In the genomic region with DNA sequence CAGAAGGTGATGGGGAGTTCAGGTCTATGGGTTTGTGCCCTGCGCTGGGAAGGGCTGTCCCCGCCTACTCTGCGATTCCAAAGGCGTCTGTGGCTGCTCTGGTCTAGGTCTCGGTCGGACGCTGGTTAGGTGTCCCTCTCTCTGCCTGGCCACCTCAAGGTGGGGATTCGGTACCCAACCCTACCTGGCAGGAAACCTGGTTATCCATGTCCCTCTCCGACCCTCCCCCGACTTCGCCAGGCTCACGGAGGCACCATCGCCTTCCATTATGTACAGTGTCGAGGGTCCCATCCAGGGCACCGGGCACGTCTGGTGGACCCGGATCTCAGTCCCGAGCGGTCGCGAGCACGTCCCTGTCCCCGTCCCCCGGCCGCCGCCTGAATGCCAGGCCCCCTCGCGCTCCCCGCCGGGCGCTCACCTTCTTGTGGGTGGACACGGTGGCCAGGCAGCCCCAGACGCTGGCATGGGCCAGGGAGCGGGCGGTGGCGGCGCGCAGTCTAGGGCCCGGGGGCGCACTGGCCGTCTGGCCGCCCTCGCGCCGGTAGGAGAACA, we compare ENCODE assay signal across 9 cellular contexts. TPM values are rescaled to one million over a fixed set of nuclear protein-coding genes. Genes with fewer than 3 reads are reported as not detected.
A peak's percentile ranks its signal among the peaks of the same experiment; 100 is the strongest.
DNase-seq lines count a peak whose midpoint lies in the region; ATAC-seq and TF ChIP-seq lines count a peak whose summit lies in the region.
"Had no signal": no experiment of that assay in that cellular context is flagged by ENCODE, and none has a peak within 500 bp of the region (broad histone marks: within the 10 kb centered on the region; RNA-seq: fewer than 3 reads in every experiment).

No MANE protein-coding gene starts in this region.

- peaks cover 5 to 14% (median 11%) of the 10 kb centered on the region in 4 donors for H3K4me1 ChIP-seq in transverse colon

- in situ Hi-C loops in transverse colon (cut with MboI; ENCODE audit: low pct_ligation_motif_present in 1 of 4, low pct_unique_long_range_greater_than_20kb in 1 of 4, low sequenced_read_pairs in 3 of 4): no loop called here

- no peak overlapping the region for H3K27ac Mint-ChIP-seq in activated T-cell treated with anti-CD3 and anti-CD28 coated beads, Interleukin-2, amount 50 U/mL, for 72 hours
- no peak overlapping the region for H3K27ac Mint-ChIP-seq in dendritic cell treated with granulocyte-macrophage colony-stimulating factor and Interleukin-4, amounts not matched to agents 40 ng/mL and 50 ng/mL, for 4 days

- H3K9me3 Mint-ChIP-seq in activated T-cell treated with anti-CD3 and anti-CD28 coated beads, Interleukin-2, amount 50 U/mL, for 72 hours: no peaks in the 10 kb centered on the region
- H3K9me3 Mint-ChIP-seq in dendritic cell treated with granulocyte-macrophage colony-stimulating factor and Interleukin-4, amounts not matched to agents 40 ng/mL and 50 ng/mL, for 4 days: no peaks in the 10 kb centered on the region

- no peak for DNase-seq in activated T-cell treated with anti-CD3 and anti-CD28 coated beads, Interleukin-2, amount 50 U/mL, for 72 hours
- no peak for DNase-seq in activated T-cell treated with anti-CD3 and anti-CD28 coated beads for 4 hours
- DNase-seq in mesenteric fat pad (ENCODE audit: low spot score): peak; percentile 84
- no peak for DNase-seq in transverse colon
- DNase-seq in KG1 (lab: John Stamatoyannopoulos, UW): no peak
- DNase-seq in RPMI8226: no peak
- DNase-seq: DMS79 had no signal

- WGBS in transverse colon (ENCODE audit: low coverage in 1 of 2), 2 donors: 1% methylated on average over 40 of the region's 45 CpGs; no CpG with 5 or more reads in 1 of the 2 donors

- peak in 1 of 2 donors; percentile 68 for ATAC-seq in activated T-cell treated with anti-CD3 and anti-CD28 coated beads, Interleukin-2, amount 50 U/mL, for 72 hours (replicated peaks in 1 of 2)
- ATAC-seq in GM21717 (IDR thresholded peaks at IDR 0.05; ENCODE audit: unreplicated experiment): no peak

- peaks cover 60% of the 10 kb centered on the region for H3K27me3 Mint-ChIP-seq in activated T-cell treated with anti-CD3 and anti-CD28 coated beads, Interleukin-2, amount 50 U/mL, for 72 hours (ENCODE audit: low read depth)
- peaks cover 68% of the 10 kb centered on the region for H3K27me3 Mint-ChIP-seq in dendritic cell treated with granulocyte-macrophage colony-stimulating factor and Interleukin-4, amounts not matched to agents 40 ng/mL and 50 ng/mL, for 4 days

- no peak for TF ChIP-seq CTCF in transverse colon (IDR thresholded peaks at IDR 0.05)

- intact Hi-C loops in dendritic cell treated with granulocyte-macrophage colony-stimulating factor and Interleukin-4, amounts not matched to agents 40 ng/mL and 50 ng/mL, for 4 days (cut with micrococcal nuclease): loop anchor here (1.0 kb wide), 1 partner anchor 36 kb away; no protein-coding TSS in a partner anchor
- intact Hi-C loops in transverse colon (cut with DNase I; ENCODE audit: low total_unique reads): no loop called here

- H3K9me3 ChIP-seq in transverse colon: no peaks in the 10 kb centered on the region

- H3K27me3 ChIP-seq in transverse colon: peaks cover 67% of the 10 kb centered on the region

- peaks cover 15% of the 10 kb centered on the region for H3K4me1 Mint-ChIP-seq in activated T-cell treated with anti-CD3 and anti-CD28 coated beads, Interleukin-2, amount 50 U/mL, for 72 hours (ENCODE audit: low read depth)
- H3K4me1 Mint-ChIP-seq in dendritic cell treated with granulocyte-macrophage colony-stimulating factor and Interleukin-4, amounts not matched to agents 40 ng/mL and 50 ng/mL, for 4 days (ENCODE audit: low read depth): peaks cover 12% of the 10 kb centered on the region

- H3K27ac ChIP-seq in transverse colon: no peak overlapping the region

- H3K36me3 Mint-ChIP-seq in activated T-cell treated with anti-CD3 and anti-CD28 coated beads, Interleukin-2, amount 50 U/mL, for 72 hours (ENCODE audit: insufficient read depth in 2 of 2): no peaks in the 10 kb centered on the region
- H3K36me3 Mint-ChIP-seq in dendritic cell treated with granulocyte-macrophage colony-stimulating factor and Interleukin-4, amounts not matched to agents 40 ng/mL and 50 ng/mL, for 4 days (ENCODE audit: low read depth): no peaks in the 10 kb centered on the region

- no peaks in the 10 kb centered on the region for H3K36me3 ChIP-seq in transverse colon

- no peak for TF ChIP-seq POLR2A in transverse colon (IDR thresholded peaks at IDR 0.05)

- no peak for TF ChIP-seq EP300 in transverse colon (IDR thresholded peaks at IDR 0.05; ENCODE audit: low read depth)

- H3K4me3 ChIP-seq in transverse colon: peak overlapping the region in 3 of 4 donors; percentile 21 to 61 (median 40)

- peak overlapping the region; percentile 64 to 69 for H3K4me3 Mint-ChIP-seq in activated T-cell treated with anti-CD3 and anti-CD28 coated beads, Interleukin-2, amount 50 U/mL, for 72 hours
- H3K4me3 Mint-ChIP-seq in dendritic cell treated with granulocyte-macrophage colony-stimulating factor and Interleukin-4, amounts not matched to agents 40 ng/mL and 50 ng/mL, for 4 days: peak overlapping the region; percentile 34

RNA-seq across cellular contexts. Expression of a gene that starts 0.6 kb away (rescaled TPM):
- total RNA-seq in activated T-cell treated with anti-CD3 and anti-CD28 coated beads, Interleukin-2, amount 50 U/mL, for 72 hours: not detected
- total RNA-seq in mesenteric fat pad: not detected
- total RNA-seq in transverse colon: under 1 TPM in 2 of 4 donors, not detected in 2; under 0.01 to 0.16 TPM
